In the genomic region with DNA sequence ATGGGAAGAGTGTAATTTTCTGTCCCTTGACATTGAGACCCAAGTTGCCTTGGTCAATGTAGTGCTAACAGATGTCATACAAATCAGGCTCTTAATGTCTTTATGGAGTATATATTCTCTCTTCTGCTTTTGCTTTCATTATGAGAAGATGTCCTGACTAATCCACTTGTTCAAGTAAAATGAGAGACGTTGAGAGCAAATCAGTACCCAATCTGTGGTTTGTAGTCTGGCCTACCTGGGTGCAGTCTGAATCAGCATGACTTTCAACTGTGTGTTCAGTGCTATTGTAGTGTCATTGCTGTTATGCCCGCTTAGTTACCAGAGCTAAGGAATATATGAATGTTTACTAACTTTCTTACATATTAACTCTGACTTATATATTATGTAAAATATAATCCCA, we compare ENCODE assay signal across 13 cellular contexts.
DNase-seq lines count a peak whose midpoint lies in the region; ATAC-seq, FAIRE-seq and TF ChIP-seq lines count a peak whose summit lies in the region.
"Had no signal": no experiment of that assay in that cellular context is flagged by ENCODE, and none has a peak within 500 bp of the region (broad histone marks: within the 10 kb centered on the region; RNA-seq: fewer than 3 reads in every experiment).

No MANE protein-coding gene starts in this region.

- FAIRE-seq in GM12891 (lab: Jason Lieb, UNC): no peak

- ATAC-seq in GM19328 (IDR thresholded peaks at IDR 0.05; ENCODE audit: unreplicated experiment) (peak; percentile 82), HG02678 (IDR thresholded peaks at IDR 0.05; ENCODE audit: unreplicated experiment) (peak; percentile 94), HG03432 (IDR thresholded peaks at IDR 0.05; ENCODE audit: unreplicated experiment) (peak; percentile 99)
- ATAC-seq: activated CD8-positive, alpha-beta memory T cell treated with anti-CD3 and anti-CD28 coated beads, Interleukin-2, amount 10 ng/mL, durations not matched to agents 7 days and 5 days had no signal

- TF ChIP-seq POLR2A in GM12891 (IDR thresholded peaks at IDR 0.05; ENCODE audit: low read depth, low read length): no peak

- DNase-seq in GM12891 (ENCODE audit: insufficient read length, low spot score): no peak
- no peak for DNase-seq in foreskin melanocyte
- DNase-seq in NCI-H1694 (lab: John Stamatoyannopoulos, UW): no peak
- no peak for DNase-seq in ureter (ENCODE audit: low spot score)
- DNase-seq in activated naive CD4-positive, alpha-beta T cell treated with anti-CD3 and anti-CD28 coated beads, Interleukin-2, amount 50 U/mL, for 16 hours: no peak
- DNase-seq: activated CD8-positive, alpha-beta memory T cell treated with anti-CD3 and anti-CD28 coated beads, Interleukin-2, amount 10 ng/mL, durations not matched to agents 7 days and 5 days; amygdala; hypothalamus; midbrain; NCI-H69 had no signal

TF ChIP-seq in GM12891, 5 proteins besides CTCF, POLR2A, EP300 and RAD21:
- TF ChIP-seq POLR2AphosphoS5 (IDR thresholded peaks at IDR 0.05; ENCODE audit: low read depth, low read length): no peak
- peak; percentile 42 for TF ChIP-seq SPI1 (IDR thresholded peaks at IDR 0.05; ENCODE audit: low read depth, low read length)
